ENCODE assay signal across 8 cellular contexts in genomic region chr11:47514825-47515647, GRCh38. TPM values are rescaled to one million over a fixed set of nuclear protein-coding genes. Genes with fewer than 3 reads are reported as not detected.
DNase-seq lines count a peak whose midpoint lies in the region; ATAC-seq and TF ChIP-seq lines count a peak whose summit lies in the region.

No MANE protein-coding gene starts in this region.

- no peaks in the 10 kb centered on the region for H3K36me3 ChIP-seq in cardiac muscle cell

- no peaks in the 10 kb centered on the region for H3K27me3 ChIP-seq in cardiac muscle cell

- no peaks in the 10 kb centered on the region for H3K9me3 ChIP-seq in cardiac muscle cell (ENCODE audit: low read depth)

- peak; percentile 67 for ATAC-seq in GM18870 (IDR thresholded peaks at IDR 0.05; ENCODE audit: unreplicated experiment)

- peak overlapping the region; percentile 68 for H3K27ac ChIP-seq in cardiac muscle cell

- peaks cover 40% of the 10 kb centered on the region for H3K4me1 ChIP-seq in cardiac muscle cell (ENCODE audit: low read depth)

- no peak for TF ChIP-seq CTCF in cardiac muscle cell (IDR thresholded peaks at IDR 0.05; ENCODE audit: low read depth, low read length)

- H3K4me3 ChIP-seq in cardiac muscle cell, result no peak overlapping the region

- DNase-seq in A172 (ENCODE audit: low spot score) (peak; percentile 83), M059J (ENCODE audit: low read depth) (peak; percentile 74), cardiac muscle cell (ENCODE audit: low read depth in 1 of 2, low spot score in 1 of 2) (peak in 1 of 2 donors; percentile 82), DMS153 (lab: John Stamatoyannopoulos, UW) (no peak), NCI-H146 treated with DMSO at 0.1 percent for 48 hours (lab: John Stamatoyannopoulos, UW; ENCODE audit: unreplicated experiment) (no peak)
- DNase-seq in activated T-cell treated with anti-CD3 and anti-CD28 coated beads, Interleukin-2, amount 50 U/mL, for 48 hours, result peak; percentile 63 to 65
- peak; percentile 44 to 57 for DNase-seq in stimulated activated CD4-positive, alpha-beta T cell treated with anti-CD3 and anti-CD28 coated beads, Interleukin-2, amount 100 ng/mL, for 24 hours

RNA-seq across cellular contexts. Expression of gene CELF1, which starts 37.9 kb away (rescaled TPM):
- 94.7 and 115 TPM in 2 replicates for total RNA-seq in A172 (2014; rRNA removed; shearing (Covaris generic))
- total RNA-seq in M059J (2014; rRNA removed; shearing (Covaris generic)), result 50.0 and 73.1 TPM in 2 replicates
- total RNA-seq in cardiac muscle cell, result 72.2 and 178 TPM in 2 replicates
- polyA plus RNA-seq in cardiac muscle cell, result 98.9 and 162 TPM in 2 replicates

RNA-seq across cellular contexts. Expression of gene PTPMT1, which starts 50.4 kb away (rescaled TPM):
- 225 and 253 TPM in 2 replicates for total RNA-seq in A172 (2014; rRNA removed; shearing (Covaris generic))
- 183 and 234 TPM in 2 replicates for total RNA-seq in M059J (2014; rRNA removed; shearing (Covaris generic))
- total RNA-seq in cardiac muscle cell, result 212 and 246 TPM in 2 replicates
- polyA plus RNA-seq in cardiac muscle cell, result 123 and 143 TPM in 2 replicates

Comparison
In these comparisons a context has a peak if more than half of its experiments do, and no peak if none do; other contexts are left out.
1. DNase-seq: peak in A172 (single experiment), M059J (single experiment), activated T-cell treated with anti-CD3 and anti-CD28 coated beads, Interleukin-2, amount 50 U/mL, for 48 hours (2 of 2) and stimulated activated CD4-positive, alpha-beta T cell treated with anti-CD3 and anti-CD28 coated beads, Interleukin-2, amount 100 ng/mL, for 24 hours (2 of 2); none in DMS153 (single experiment) and NCI-H146 treated with DMSO at 0.1 percent for 48 hours (single experiment).